In genomic region chr7:157087646-157088045, GRCh38 we compare ENCODE assay signal across 33 cellular contexts.
"Had no signal": no experiment of that assay in that cellular context is flagged by ENCODE, and none has a peak within 500 bp of the region (broad histone marks: within the 10 kb centered on the region; RNA-seq: fewer than 3 reads in every experiment).

No MANE protein-coding gene starts in this region.

- H3K27ac Mint-ChIP-seq: natural killer cell treated with Interleukin-12 subunit alpha and Interleukin-12 subunit beta and Interleukin-15 and Interleukin-18, amount 100 ng/mL, for 72 hours; stimulated activated memory B cell treated with anti-CD40 and anti-IgM and Interleukin-4, amounts not matched to agents 10 μg/mL and 1 μg/mL and 100 μg/mL, for 72 hours had no signal

- H3K4me1 Mint-ChIP-seq: naive thymus-derived CD4-positive, alpha-beta T cell; stimulated activated memory B cell treated with anti-CD40 and anti-IgM and Interleukin-4, amounts not matched to agents 10 μg/mL and 1 μg/mL and 100 μg/mL, for 72 hours had no signal

- H3K27ac ChIP-seq: heart right ventricle, hepatocyte, pancreas, prostate gland, sigmoid colon, stomach, testis, thyroid gland, transverse colon, upper lobe of right lung had no signal

- H3K9me3 ChIP-seq: pancreas, prostate gland, testis, thyroid gland had no signal

- H2AFZ ChIP-seq: hepatocyte had no signal

- H3K36me3 ChIP-seq: heart right ventricle, pancreas, prostate gland, sigmoid colon, stomach, thyroid gland, transverse colon, upper lobe of right lung had no signal

- H3K4me3 ChIP-seq: heart right ventricle, hepatocyte, lung, mucosa of descending colon, pancreas, prostate gland, sigmoid colon, stomach, testis, thyroid gland, transverse colon, upper lobe of right lung had no signal

- H3K79me2 ChIP-seq: hepatocyte had no signal

- H3K36me3 Mint-ChIP-seq: stimulated activated memory B cell treated with anti-CD40 and anti-IgM and Interleukin-4, amounts not matched to agents 10 μg/mL and 1 μg/mL and 100 μg/mL, for 72 hours had no signal

- DNase-seq: heart right ventricle; kidney glomerular epithelial cell; left cardiac atrium; left ventricle myocardium superior; mesendoderm; midbrain; mucosa of descending colon; naive thymus-derived CD4-positive, alpha-beta T cell; nucleus accumbens; pancreas; posterior cingulate gyrus; retina; right cardiac atrium; small intestine; stimulated activated CD4-positive, alpha-beta T cell treated with anti-CD3 and anti-CD28 coated beads, Interleukin-1b, Interleukin-23, amount 100 ng/mL, for 48 hours; stimulated activated CD4-positive, alpha-beta T cell treated with anti-CD3 and anti-CD28 coated beads, Interleukin-2, amount 100 ng/mL, for 48 hours; stimulated activated CD4-positive, alpha-beta T cell treated with anti-CD3 and anti-CD28 coated beads, Interleukin-4, amount 100 ng/mL, for 4 hours; stimulated activated CD8-positive, alpha-beta memory T cell treated with anti-CD3 and anti-CD28 coated beads, Interleukin-4, amount 100 ng/mL, for 48 hours; stimulated activated naive CD4-positive, alpha-beta T cell treated with Interleukin-2 at 50 U/mL for 16 hours; stomach; testis; thyroid gland; transverse colon; upper lobe of right lung had no signal

- H3K27me3 ChIP-seq: hepatocyte, pancreas, testis, thyroid gland, upper lobe of right lung had no signal

- ATAC-seq: heart right ventricle; left cardiac atrium; left lobe of liver; left ventricle myocardium superior; mucosa of descending colon; naive thymus-derived CD4-positive, alpha-beta T cell; natural killer cell treated with Interleukin-12 subunit alpha and Interleukin-12 subunit beta and Interleukin-15 and Interleukin-18, amount 100 ng/mL, for 72 hours; pancreas; right cardiac atrium; stimulated activated memory B cell treated with anti-CD40 and anti-IgM and Interleukin-4, amounts not matched to agents 10 μg/mL and 1 μg/mL and 100 μg/mL, for 72 hours; upper lobe of right lung had no signal

- FAIRE-seq: keratinocyte, pancreas, small intestine, urothelium cell line had no signal

- H3K4me2 ChIP-seq: hepatocyte had no signal

- H3K4me3 Mint-ChIP-seq: naive thymus-derived CD4-positive, alpha-beta T cell; natural killer cell treated with Interleukin-12 subunit alpha and Interleukin-12 subunit beta and Interleukin-15 and Interleukin-18, amount 100 ng/mL, for 72 hours; stimulated activated memory B cell treated with anti-CD40 and anti-IgM and Interleukin-4, amounts not matched to agents 10 μg/mL and 1 μg/mL and 100 μg/mL, for 72 hours had no signal

- H3K4me1 ChIP-seq: heart right ventricle, pancreas, prostate gland, sigmoid colon, stomach, testis, thyroid gland, transverse colon, upper lobe of right lung had no signal
